Comparison of ENCODE assay signal across 24 cellular contexts in genomic region chr1:25579241-25579946, GRCh38.
"Had no signal": no experiment of that assay in that cellular context is flagged by ENCODE, and none has a peak within 500 bp of the region (broad histone marks: within the 10 kb centered on the region; RNA-seq: fewer than 3 reads in every experiment).

No MANE protein-coding gene starts in this region.

- H3K36me3 ChIP-seq: ascending aorta, brain microvascular endothelial cell, left lung, lower lobe of right lung, neutrophil, pancreas, prostate gland, sigmoid colon, suprapubic skin, tibial artery had no signal

- H3K27me3 ChIP-seq: ascending aorta, left lung, neutrophil, pancreas, sigmoid colon, suprapubic skin, tibial artery had no signal

- H3K4me3 Mint-ChIP-seq: activated naive CD4-positive, alpha-beta T cell treated with anti-CD3 and anti-CD28 coated beads, Interleukin-2, amount 10 ng/mL, durations not matched to agents 7 days and 5 days; activated naive CD8-positive, alpha-beta T cell treated with anti-CD3 and anti-CD28 coated beads, Interleukin-2, amount 10 ng/mL, durations not matched to agents 7 days and 5 days; effector memory CD8-positive, alpha-beta T cell; naive thymus-derived CD8-positive, alpha-beta T cell; T-helper 2 cell treated with Interferon-gamma antibody and Interleukin-4, amounts not matched to agents 5 μg/mL and 100 μg/mL, for 36 hours had no signal

- H3K36me3 Mint-ChIP-seq: activated naive CD4-positive, alpha-beta T cell treated with anti-CD3 and anti-CD28 coated beads, Interleukin-2, amount 10 ng/mL, durations not matched to agents 7 days and 5 days; activated naive CD8-positive, alpha-beta T cell treated with anti-CD3 and anti-CD28 coated beads, Interleukin-2, amount 10 ng/mL, durations not matched to agents 7 days and 5 days; naive thymus-derived CD8-positive, alpha-beta T cell had no signal

- FAIRE-seq: pancreas had no signal

- H3K4me1 ChIP-seq: pancreas, prostate gland, sigmoid colon, suprapubic skin had no signal

- H3K4me3 ChIP-seq: ascending aorta, left lung, lower lobe of right lung, pancreas, prostate gland, sigmoid colon, suprapubic skin, tibial artery had no signal

- H3K27ac Mint-ChIP-seq: activated naive CD4-positive, alpha-beta T cell treated with anti-CD3 and anti-CD28 coated beads, Interleukin-2, amount 10 ng/mL, durations not matched to agents 7 days and 5 days; activated naive CD8-positive, alpha-beta T cell treated with anti-CD3 and anti-CD28 coated beads, Interleukin-2, amount 10 ng/mL, durations not matched to agents 7 days and 5 days; effector memory CD8-positive, alpha-beta T cell; T-helper 2 cell treated with Interferon-gamma antibody and Interleukin-4, amounts not matched to agents 5 μg/mL and 100 μg/mL, for 36 hours had no signal

- DNase-seq: activated CD4-positive, alpha-beta T cell treated with anti-CD3 and anti-CD28 coated beads for 4 hours; activated CD4-positive, alpha-beta T cell treated with anti-CD3 and anti-CD28 coated beads, Interleukin-2, amount 50 U/mL, for 4 hours; activated gamma-delta T cell; activated naive CD4-positive, alpha-beta T cell treated with anti-CD3 and anti-CD28 coated beads, Interleukin-2, amount 10 ng/mL, durations not matched to agents 7 days and 5 days; activated naive CD8-positive, alpha-beta T cell treated with anti-CD3 and anti-CD28 coated beads, Interleukin-2, amount 10 ng/mL, durations not matched to agents 7 days and 5 days; brain microvascular endothelial cell; cortex of kidney; effector memory CD8-positive, alpha-beta T cell; foreskin fibroblast; left lung; lower lobe of right lung; mesenchymal stem cell; naive thymus-derived CD8-positive, alpha-beta T cell; pancreas; sigmoid colon; stimulated activated CD4-positive, alpha-beta T cell treated with anti-CD3 and anti-CD28 coated beads, Interleukin-15, amount 100 ng/mL, for 24 hours; stimulated activated naive CD4-positive, alpha-beta T cell; T-helper 1 cell; tibial artery had no signal

- H3K27ac ChIP-seq: brain microvascular endothelial cell, left lung, lower lobe of right lung, neutrophil, pancreas, prostate gland, sigmoid colon, suprapubic skin, tibial artery had no signal

- H3K9me3 Mint-ChIP-seq: activated naive CD4-positive, alpha-beta T cell treated with anti-CD3 and anti-CD28 coated beads, Interleukin-2, amount 10 ng/mL, durations not matched to agents 7 days and 5 days; activated naive CD8-positive, alpha-beta T cell treated with anti-CD3 and anti-CD28 coated beads, Interleukin-2, amount 10 ng/mL, durations not matched to agents 7 days and 5 days; effector memory CD8-positive, alpha-beta T cell; naive thymus-derived CD8-positive, alpha-beta T cell; T-helper 2 cell treated with Interferon-gamma antibody and Interleukin-4, amounts not matched to agents 5 μg/mL and 100 μg/mL, for 36 hours had no signal

- H3K9me3 ChIP-seq: ascending aorta, left lung, lower lobe of right lung, neutrophil, pancreas, prostate gland, sigmoid colon, suprapubic skin, tibial artery had no signal

- ATAC-seq: effector memory CD8-positive, alpha-beta T cell; left lung; naive thymus-derived CD8-positive, alpha-beta T cell; pancreas had no signal

- H3K27me3 Mint-ChIP-seq: naive thymus-derived CD8-positive, alpha-beta T cell had no signal
